Comparison of ENCODE assay signal across 11 cellular contexts in genomic region chr6:84568971-84569370, GRCh38.
A peak's percentile ranks its signal among the peaks of the same experiment; 100 is the strongest.
DNase-seq lines count a peak whose midpoint lies in the region; ATAC-seq, FAIRE-seq and TF ChIP-seq lines count a peak whose summit lies in the region.
"Had no signal": no experiment of that assay in that cellular context is flagged by ENCODE, and none has a peak within 500 bp of the region (broad histone marks: within the 10 kb centered on the region; RNA-seq: fewer than 3 reads in every experiment).

No MANE protein-coding gene starts in this region.

- no peaks in the 10 kb centered on the region for H3K4me1 Mint-ChIP-seq in astrocyte (ENCODE audit: low read depth, unreplicated experiment)

- TF ChIP-seq EP300 in HepG2 (IDR thresholded peaks at IDR 0.05; ENCODE audit: low read depth in 2 of 2, low read length in 2 of 2) (no peak), HepG2 (CRISPR knock-in tag; IDR thresholded peaks at IDR 0.05; ENCODE audit: borderline replicate concordance) (no peak)

- BruUV-seq in HepG2 (replicated peaks; lab: Mats Ljungman, UMichigan), result no TSS peak

- DNase-seq in DMS53 treated with DMSO at 0.1 percent for 48 hours (lab: John Stamatoyannopoulos, UW; ENCODE audit: unreplicated experiment), result peak; percentile 5
- peak; percentile 12 for DNase-seq in Jurkat, Clone E6-1 (ENCODE audit: low read depth, low spot score)
- DNase-seq in astrocyte (ENCODE audit: low read depth), result peak; percentile 43
- DNase-seq in HepG2 (ENCODE audit: low spot score), result no peak
- DNase-seq in cerebellar nuclear complex (lab: John Stamatoyannopoulos, UW), result no peak
- DNase-seq in effector CD4-positive, alpha-beta T cell, result no peak
- DNase-seq: activated CD8-positive, alpha-beta memory T cell treated with anti-CD3 and anti-CD28 coated beads, Interleukin-2, amount 50 U/mL, for 48 hours; left ventricle myocardium superior had no signal

- H3K4me3 Mint-ChIP-seq in astrocyte (ENCODE audit: unreplicated experiment), result no peak overlapping the region
- H3K4me3 Mint-ChIP-seq: dendritic cell treated with granulocyte-macrophage colony-stimulating factor and Interleukin-4, amounts not matched to agents 40 ng/mL and 50 ng/mL, for 4 days had no signal

- H3K9me3 ChIP-seq in astrocyte (ENCODE audit: insufficient read depth, low read depth, low read length) (no peaks in the 10 kb centered on the region), HepG2 (ENCODE audit: low read length) (peaks cover 22% of the 10 kb centered on the region)

- H3K36me3 ChIP-seq in astrocyte (ENCODE audit: insufficient read depth, low read length) (no peaks in the 10 kb centered on the region), HepG2 (replicated peaks in 1 of 2; ENCODE audit: control insufficient read depth in 1 of 2, insufficient read depth in 2 of 2, low read length in 2 of 2) (no peaks in the 10 kb centered on the region)

- H3K27ac Mint-ChIP-seq in astrocyte (ENCODE audit: unreplicated experiment), result no peak overlapping the region
- H3K27ac Mint-ChIP-seq: dendritic cell treated with granulocyte-macrophage colony-stimulating factor and Interleukin-4, amounts not matched to agents 40 ng/mL and 50 ng/mL, for 4 days had no signal

- CTCF ChIA-PET in HepG2 (lab: Yijun Ruan, JAX; ENCODE audit: low intra/inter-chr PET ratio, low total read pairs), result no interaction called here

- H3K4me2 ChIP-seq in astrocyte (ENCODE audit: low read length) (no peak overlapping the region), HepG2 (ENCODE audit: low read depth, low read length) (no peak overlapping the region)

- no peaks in the 10 kb centered on the region for H3K9me3 Mint-ChIP-seq in astrocyte (ENCODE audit: unreplicated experiment)

- no peaks in the 10 kb centered on the region for H3K27me3 ChIP-seq in astrocyte (ENCODE audit: insufficient read depth, low read length)
- no peaks in the 10 kb centered on the region for H3K27me3 ChIP-seq in HepG2 (ENCODE audit: control insufficient read depth in 1 of 2, insufficient read depth in 2 of 2, low read length in 2 of 2)

- ATAC-seq in HepG2, result no peak
- ATAC-seq in HG03469 (IDR thresholded peaks at IDR 0.05; ENCODE audit: unreplicated experiment), result no peak
- ATAC-seq: left ventricle myocardium superior had no signal

- POLR2A ChIA-PET in HepG2 (lab: Yijun Ruan, JAX), result no interaction called here

- H3K4me3 ChIP-seq in Jurkat, Clone E6-1 (ENCODE audit: low read length), result no peak overlapping the region
- H3K4me3 ChIP-seq in astrocyte (ENCODE audit: insufficient read depth, low read depth, low read length), result no peak overlapping the region
- no peak overlapping the region for H3K4me3 ChIP-seq in HepG2 (replicated peaks in 1 of 3; ENCODE audit: insufficient read depth in 1 of 3, low read depth in 2 of 3, low read length in 3 of 3)

- H4K20me1 ChIP-seq in astrocyte (ENCODE audit: insufficient read depth, low read length) (no peaks in the 10 kb centered on the region), HepG2 (ENCODE audit: insufficient read depth, low read length) (no peaks in the 10 kb centered on the region)

- in situ Hi-C loops in HepG2 (cut with HindIII; ENCODE audit: extremely low pct_ligation_motif_present, low pct_unique_long_range_greater_than_20kb), result no loop called here

- no peaks in the 10 kb centered on the region for H3K36me3 Mint-ChIP-seq in astrocyte (ENCODE audit: low read depth, unreplicated experiment)

- no peaks in the 10 kb centered on the region for H3K27me3 Mint-ChIP-seq in astrocyte (ENCODE audit: low read depth, unreplicated experiment)
- H3K27me3 Mint-ChIP-seq: dendritic cell treated with granulocyte-macrophage colony-stimulating factor and Interleukin-4, amounts not matched to agents 40 ng/mL and 50 ng/mL, for 4 days had no signal

- TF ChIP-seq RAD21 in HepG2 (CRISPR knock-in tag; IDR thresholded peaks at IDR 0.05), result no peak

- H3K27ac ChIP-seq in astrocyte (ENCODE audit: low read depth, low read length) (no peak overlapping the region), HepG2 (ENCODE audit: extremely low read length, insufficient read depth, low read length) (no peak overlapping the region)
- H3K27ac ChIP-seq: HL-60 had no signal

- no peaks in the 10 kb centered on the region for H3K79me2 ChIP-seq in astrocyte (ENCODE audit: insufficient read depth, low read length)
- H3K79me2 ChIP-seq in HepG2 (ENCODE audit: insufficient read depth, low read length), result no peaks in the 10 kb centered on the region

- peak; percentile 26 for TF ChIP-seq CTCF in astrocyte (IDR thresholded peaks at IDR 0.05; ENCODE audit: insufficient read depth, low read depth, low read length)
- TF ChIP-seq CTCF in HepG2 (CRISPR knock-in tag; IDR thresholded peaks at IDR 0.05), result 0 out of 2 replicates have a peak, but pooled peaks have one; percentile 16

- intact Hi-C loops in HepG2 (cut with micrococcal nuclease; ENCODE audit: unreplicated experiment), result no loop called here

- FAIRE-seq in astrocyte (lab: Jason Lieb, UNC), result peak; percentile 52
- no peak for FAIRE-seq in HepG2 (lab: Jason Lieb, UNC)

- H3K9ac ChIP-seq in astrocyte (ENCODE audit: low read length), result no peak overlapping the region
- no peak overlapping the region for H3K9ac ChIP-seq in HepG2 (ENCODE audit: insufficient read depth, low read depth, low read length)

- no peak for TF ChIP-seq POLR2A in HepG2 (IDR thresholded peaks at IDR 0.05; ENCODE audit: insufficient read depth in 1 of 2, low read depth in 2 of 2, low read length in 2 of 2)

- H2AFZ ChIP-seq in astrocyte (ENCODE audit: low read depth, low read length) (no peak overlapping the region), HepG2 (ENCODE audit: low read length) (no peak overlapping the region)

- H3K4me1 ChIP-seq in astrocyte (ENCODE audit: insufficient read depth, low read length), result no peaks in the 10 kb centered on the region
- no peaks in the 10 kb centered on the region for H3K4me1 ChIP-seq in HepG2 (ENCODE audit: insufficient read depth, low read length)

TF ChIP-seq in HepG2, 621 proteins besides CTCF, POLR2A, EP300 and RAD21:
- no peak for TF ChIP-seq PREB (CRISPR knock-in tag; IDR thresholded peaks at IDR 0.05)
- TF ChIP-seq STAG1 (CRISPR knock-in tag; IDR thresholded peaks at IDR 0.05), result peak; percentile 49
- TF ChIP-seq RAD51 (IDR thresholded peaks at IDR 0.05; ENCODE audit: borderline replicate concordance), result no peak
- TF ChIP-seq SNAI1 (CRISPR knock-in tag; IDR thresholded peaks at IDR 0.05; ENCODE audit: borderline replicate concordance), result no peak
TF ChIP-seq in HepG2: peak in this region for 1.

Comparison
In these comparisons a context has a peak if more than half of its experiments do, and no peak if none do; other contexts are left out.
1. DNase-seq: peak in DMS53 treated with DMSO at 0.1 percent for 48 hours (single experiment), Jurkat, Clone E6-1 (single experiment) and astrocyte (single experiment); none in HepG2 (single experiment), cerebellar nuclear complex (0 of 2) and effector CD4-positive, alpha-beta T cell (single experiment).